Comparison of ENCODE assay signal across 1 cellular context in genomic region chr6:118709859-118710350, GRCh38.
A peak's percentile ranks its signal among the peaks of the same experiment; 100 is the strongest.
TF ChIP-seq lines count a peak whose summit lies in the region.

No MANE protein-coding gene starts in this region.

TF ChIP-seq in K562, 482 proteins besides CTCF, POLR2A, EP300 and RAD21 (continued from another document and continues in another):
- TF ChIP-seq, protein P1, sequence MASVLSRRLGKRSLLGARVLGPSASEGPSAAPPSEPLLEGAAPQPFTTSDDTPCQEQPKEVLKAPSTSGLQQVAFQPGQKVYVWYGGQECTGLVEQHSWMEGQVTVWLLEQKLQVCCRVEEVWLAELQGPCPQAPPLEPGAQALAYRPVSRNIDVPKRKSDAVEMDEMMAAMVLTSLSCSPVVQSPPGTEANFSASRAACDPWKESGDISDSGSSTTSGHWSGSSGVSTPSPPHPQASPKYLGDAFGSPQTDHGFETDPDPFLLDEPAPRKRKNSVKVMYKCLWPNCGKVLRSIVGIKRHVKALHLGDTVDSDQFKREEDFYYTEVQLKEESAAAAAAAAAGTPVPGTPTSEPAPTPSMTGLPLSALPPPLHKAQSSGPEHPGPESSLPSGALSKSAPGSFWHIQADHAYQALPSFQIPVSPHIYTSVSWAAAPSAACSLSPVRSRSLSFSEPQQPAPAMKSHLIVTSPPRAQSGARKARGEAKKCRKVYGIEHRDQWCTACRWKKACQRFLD (CRISPR knock-in tag; IDR thresholded peaks at IDR 0.05): peak; percentile 12
- TF ChIP-seq EGR1 (conservative IDR thresholded peaks at IDR 0.05) (0 out of 2 replicates have a peak, but pooled peaks have one; percentile 3), MECOM (CRISPR knock-in tag; IDR thresholded peaks at IDR 0.05) (no peak), THAP12 (CRISPR knock-in tag; IDR thresholded peaks at IDR 0.05) (0 out of 2 replicates have a peak, but pooled peaks have one; percentile 13), CHD4 (IDR thresholded peaks at IDR 0.05; ENCODE audit: insufficient read depth, insufficient replicate concordance, low read depth, low read length, poor library complexity, severe bottlenecking) (no peak), PML (IDR thresholded peaks at IDR 0.05; ENCODE audit: low read length) (0 out of 2 replicates have a peak, but pooled peaks have one; percentile 21), MTA3 (IDR thresholded peaks at IDR 0.05; ENCODE audit: borderline replicate concordance) (peak; percentile 12; the same call in 1 of the 2 replicates), POLR2AphosphoS5 (IDR thresholded peaks at IDR 0.05; ENCODE audit: control insufficient read depth, insufficient read depth, low read depth, low read length) (peak; percentile 54), ZBED1 (IDR thresholded peaks at IDR 0.05) (no peak), CBX3 (IDR thresholded peaks at IDR 0.05; ENCODE audit: borderline replicate concordance in 1 of 2, low read length in 2 of 2) (peak in 1 of 2 experiments; percentile 66; a peak in 1 of 3 replicates), DPF2 (IDR thresholded peaks at IDR 0.05) (peak; percentile 6; the same call in 1 of the 2 replicates), MBD2 (IDR thresholded peaks at IDR 0.05; ENCODE audit: borderline replicate concordance, low read depth) (peak; percentile 20; the same call in 1 of the 2 replicates), JUND (IDR thresholded peaks at IDR 0.05; ENCODE audit: borderline replicate concordance, low read depth, low read length) (peak; percentile 88), JUND (tag; IDR thresholded peaks at IDR 0.05; ENCODE audit: borderline replicate concordance, low read depth, low read length) (peak; percentile 63; the same call in 1 of the 3 replicates), TAF1 (IDR thresholded peaks at IDR 0.05; ENCODE audit: control insufficient read depth, extremely low read depth, insufficient read depth, low read length, severe bottlenecking) (peak; percentile 79), ZNF699 (CRISPR knock-in tag; IDR thresholded peaks at IDR 0.05; ENCODE audit: insufficient replicate concordance) (no peak), ZNF655 (CRISPR knock-in tag; IDR thresholded peaks at IDR 0.05) (no peak), ZKSCAN1 (IDR thresholded peaks at IDR 0.05; ENCODE audit: low read depth, low read length) (0 out of 2 replicates have a peak, but pooled peaks have one; percentile 58), SP1 (CRISPR knock-in tag; IDR thresholded peaks at IDR 0.05) (no peak; the same call in 1 of the 2 replicates), CREM (IDR thresholded peaks at IDR 0.05; ENCODE audit: low read depth) (peak; percentile 57), ZBTB2 (IDR thresholded peaks at IDR 0.05) (peak; percentile 16; the same call in 1 of the 2 replicates), ZNF785 (CRISPR knock-in tag; IDR thresholded peaks at IDR 0.05) (no peak), RBFOX2 (IDR thresholded peaks at IDR 0.05; ENCODE audit: low read depth, low read length) (0 out of 2 replicates have a peak, but pooled peaks have one; percentile 2), DMBX1 (CRISPR knock-in tag; IDR thresholded peaks at IDR 0.05; ENCODE audit: borderline replicate concordance) (no peak), POLR2G (IDR thresholded peaks at IDR 0.05; ENCODE audit: low read depth, low read length) (peak; percentile 48; the same call in 1 of the 2 replicates), NR2C2 (CRISPR knock-in tag; IDR thresholded peaks at IDR 0.05) (no peak), NR2C2 (tag; IDR thresholded peaks at IDR 0.05) (peak; percentile 54), TBP (optimal IDR thresholded peaks at IDR 0.05; ENCODE audit: low read depth, low read length) (peak; percentile 84), NR2C1 (IDR thresholded peaks at IDR 0.05) (peak; percentile 3; the same call in 1 of the 2 replicates), NR2C1 (tag; IDR thresholded peaks at IDR 0.05) (no peak), PHF8 (IDR thresholded peaks at IDR 0.05; ENCODE audit: borderline replicate concordance, low read length) (0 out of 2 replicates have a peak, but pooled peaks have one; percentile 15), POLR2B (IDR thresholded peaks at IDR 0.05; ENCODE audit: low read depth, partially characterized antibody) (peak; percentile 70), RFX5 (IDR thresholded peaks at IDR 0.05; ENCODE audit: low read depth, low read length) (no peak), MCM2 (IDR thresholded peaks at IDR 0.05; ENCODE audit: low read depth) (no peak), THRB (CRISPR knock-in tag; conservative IDR thresholded peaks at IDR 0.05) (no peak)
- TF ChIP-seq, protein P2, sequence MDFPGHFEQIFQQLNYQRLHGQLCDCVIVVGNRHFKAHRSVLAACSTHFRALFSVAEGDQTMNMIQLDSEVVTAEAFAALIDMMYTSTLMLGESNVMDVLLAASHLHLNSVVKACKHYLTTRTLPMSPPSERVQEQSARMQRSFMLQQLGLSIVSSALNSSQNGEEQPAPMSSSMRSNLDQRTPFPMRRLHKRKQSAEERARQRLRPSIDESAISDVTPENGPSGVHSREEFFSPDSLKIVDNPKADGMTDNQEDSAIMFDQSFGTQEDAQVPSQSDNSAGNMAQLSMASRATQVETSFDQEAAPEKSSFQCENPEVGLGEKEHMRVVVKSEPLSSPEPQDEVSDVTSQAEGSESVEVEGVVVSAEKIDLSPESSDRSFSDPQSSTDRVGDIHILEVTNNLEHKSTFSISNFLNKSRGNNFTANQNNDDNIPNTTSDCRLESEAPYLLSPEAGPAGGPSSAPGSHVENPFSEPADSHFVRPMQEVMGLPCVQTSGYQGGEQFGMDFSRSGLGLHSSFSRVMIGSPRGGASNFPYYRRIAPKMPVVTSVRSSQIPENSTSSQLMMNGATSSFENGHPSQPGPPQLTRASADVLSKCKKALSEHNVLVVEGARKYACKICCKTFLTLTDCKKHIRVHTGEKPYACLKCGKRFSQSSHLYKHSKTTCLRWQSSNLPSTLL (IDR thresholded peaks at IDR 0.05): no peak
- TF ChIP-seq, protein P3, sequence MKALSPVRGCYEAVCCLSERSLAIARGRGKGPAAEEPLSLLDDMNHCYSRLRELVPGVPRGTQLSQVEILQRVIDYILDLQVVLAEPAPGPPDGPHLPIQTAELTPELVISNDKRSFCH (CRISPR knock-in tag; IDR thresholded peaks at IDR 0.05): no peak
- TF ChIP-seq, protein P3 (tag; IDR thresholded peaks at IDR 0.05): no peak
- TF ChIP-seq, protein P4, sequence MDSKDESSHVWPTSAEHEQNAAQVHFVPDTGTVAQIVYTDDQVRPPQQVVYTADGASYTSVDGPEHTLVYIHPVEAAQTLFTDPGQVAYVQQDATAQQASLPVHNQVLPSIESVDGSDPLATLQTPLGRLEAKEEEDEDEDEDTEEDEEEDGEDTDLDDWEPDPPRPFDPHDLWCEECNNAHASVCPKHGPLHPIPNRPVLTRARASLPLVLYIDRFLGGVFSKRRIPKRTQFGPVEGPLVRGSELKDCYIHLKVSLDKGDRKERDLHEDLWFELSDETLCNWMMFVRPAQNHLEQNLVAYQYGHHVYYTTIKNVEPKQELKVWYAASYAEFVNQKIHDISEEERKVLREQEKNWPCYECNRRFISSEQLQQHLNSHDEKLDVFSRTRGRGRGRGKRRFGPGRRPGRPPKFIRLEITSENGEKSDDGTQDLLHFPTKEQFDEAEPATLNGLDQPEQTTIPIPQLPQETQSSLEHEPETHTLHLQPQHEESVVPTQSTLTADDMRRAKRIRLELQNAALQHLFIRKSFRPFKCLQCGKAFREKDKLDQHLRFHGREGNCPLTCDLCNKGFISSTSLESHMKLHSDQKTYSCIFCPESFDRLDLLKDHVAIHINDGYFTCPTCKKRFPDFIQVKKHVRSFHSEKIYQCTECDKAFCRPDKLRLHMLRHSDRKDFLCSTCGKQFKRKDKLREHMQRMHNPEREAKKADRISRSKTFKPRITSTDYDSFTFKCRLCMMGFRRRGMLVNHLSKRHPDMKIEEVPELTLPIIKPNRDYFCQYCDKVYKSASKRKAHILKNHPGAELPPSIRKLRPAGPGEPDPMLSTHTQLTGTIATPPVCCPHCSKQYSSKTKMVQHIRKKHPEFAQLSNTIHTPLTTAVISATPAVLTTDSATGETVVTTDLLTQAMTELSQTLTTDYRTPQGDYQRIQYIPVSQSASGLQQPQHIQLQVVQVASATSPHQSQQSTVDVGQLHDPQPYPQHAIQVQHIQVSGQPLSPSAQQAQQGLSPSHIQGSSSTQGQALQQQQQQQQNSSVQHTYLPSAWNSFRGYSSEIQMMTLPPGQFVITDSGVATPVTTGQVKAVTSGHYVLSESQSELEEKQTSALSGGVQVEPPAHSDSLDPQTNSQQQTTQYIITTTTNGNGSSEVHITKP (IDR thresholded peaks at IDR 0.05; ENCODE audit: partially characterized antibody): peak; percentile 97
